13 cellular contexts compared by ENCODE assay signal in the genomic region with DNA sequence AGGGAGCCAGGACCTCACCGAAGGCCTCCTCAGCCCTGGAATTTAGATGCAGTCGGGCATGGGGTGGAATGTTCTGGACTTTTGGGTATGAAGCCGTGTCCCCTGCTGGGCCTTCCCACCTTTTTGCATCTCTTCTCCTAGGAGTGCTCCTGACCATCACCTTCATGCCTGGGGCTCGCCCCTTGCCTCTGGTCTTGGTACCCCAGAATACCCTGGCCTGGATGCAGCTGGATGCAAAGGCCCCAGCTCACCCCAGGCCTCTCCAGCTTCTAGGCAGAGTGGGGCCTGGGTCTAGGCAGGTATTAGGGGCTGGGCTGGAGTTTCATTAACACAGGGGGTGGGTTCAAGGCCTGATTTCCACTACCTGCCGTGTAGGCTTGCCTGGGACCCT. TPM values are rescaled to one million over a fixed set of nuclear protein-coding genes. Genes with fewer than 3 reads are reported as not detected.
DNase-seq lines count a peak whose midpoint lies in the region; ATAC-seq, FAIRE-seq and TF ChIP-seq lines count a peak whose summit lies in the region.
"Had no signal": no experiment of that assay in that cellular context is flagged by ENCODE, and none has a peak within 500 bp of the region (broad histone marks: within the 10 kb centered on the region; RNA-seq: fewer than 3 reads in every experiment).

No MANE protein-coding gene starts in this region.

- no peak for TF ChIP-seq POLR2A in esophagus squamous epithelium (IDR thresholded peaks at IDR 0.05)

- intact Hi-C loops in activated naive CD4-positive, alpha-beta T cell treated with anti-CD3 and anti-CD28 coated beads for 36 hours (cut with micrococcal nuclease) = no loop called here
- intact Hi-C loops in esophagus squamous epithelium (cut with DNase I) = no loop called here

- no peaks in the 10 kb centered on the region for H3K27me3 Mint-ChIP-seq in activated naive CD4-positive, alpha-beta T cell treated with anti-CD3 and anti-CD28 coated beads for 36 hours (ENCODE audit: low read depth)
- H3K27me3 Mint-ChIP-seq in type B pancreatic cell = no peaks in the 10 kb centered on the region

- H3K9me3 Mint-ChIP-seq in activated naive CD4-positive, alpha-beta T cell treated with anti-CD3 and anti-CD28 coated beads for 36 hours = no peaks in the 10 kb centered on the region
- no peaks in the 10 kb centered on the region for H3K9me3 Mint-ChIP-seq in activated naive CD4-positive, alpha-beta T cell treated with anti-CD3 and anti-CD28 coated beads, Interleukin-2, amount 50 U/mL, for 72 hours
- H3K9me3 Mint-ChIP-seq in type B pancreatic cell = no peaks in the 10 kb centered on the region

- FAIRE-seq in GM19239 (lab: Jason Lieb, UNC) = no peak
- FAIRE-seq: TTC549 had no signal

- H3K4me1 ChIP-seq in esophagus squamous epithelium = peaks cover 7 to 52% (median 29%) of the 10 kb centered on the region in 3 donors

- no peak for ATAC-seq in activated naive CD4-positive, alpha-beta T cell treated with anti-CD3 and anti-CD28 coated beads, Interleukin-2, amount 50 U/mL, for 72 hours
- no peak for ATAC-seq in omental fat pad (ENCODE audit: low FRiP score)
- no peak for ATAC-seq in GM21619 (IDR thresholded peaks at IDR 0.05; ENCODE audit: unreplicated experiment)
- ATAC-seq in HG02938 (IDR thresholded peaks at IDR 0.05; ENCODE audit: unreplicated experiment) = no peak

- no peaks in the 10 kb centered on the region for H3K9me3 ChIP-seq in esophagus squamous epithelium

- 47 to 84% methylated on average over 2 to 5 of the region's 5 CpGs for WGBS in esophagus squamous epithelium, 2 donors

- no peaks in the 10 kb centered on the region for H3K36me3 Mint-ChIP-seq in activated naive CD4-positive, alpha-beta T cell treated with anti-CD3 and anti-CD28 coated beads for 36 hours (ENCODE audit: low read depth)
- H3K36me3 Mint-ChIP-seq in activated naive CD4-positive, alpha-beta T cell treated with anti-CD3 and anti-CD28 coated beads, Interleukin-2, amount 50 U/mL, for 72 hours = no peaks in the 10 kb centered on the region
- no peaks in the 10 kb centered on the region for H3K36me3 Mint-ChIP-seq in type B pancreatic cell

- H3K27ac ChIP-seq in esophagus squamous epithelium = peak overlapping the region; percentile 30 to 82 (median 72)

- no peaks in the 10 kb centered on the region for H3K27me3 ChIP-seq in esophagus squamous epithelium

- peaks cover 0 to 39% (median 10%) of the 10 kb centered on the region in 3 donors for H3K36me3 ChIP-seq in esophagus squamous epithelium

- no peak overlapping the region for H3K4me3 Mint-ChIP-seq in activated naive CD4-positive, alpha-beta T cell treated with anti-CD3 and anti-CD28 coated beads for 36 hours
- H3K4me3 Mint-ChIP-seq in type B pancreatic cell = no peak overlapping the region
- H3K4me3 Mint-ChIP-seq: HFFc6 had no signal

- no peak overlapping the region for H3K27ac Mint-ChIP-seq in activated naive CD4-positive, alpha-beta T cell treated with anti-CD3 and anti-CD28 coated beads for 36 hours
- no peak overlapping the region for H3K27ac Mint-ChIP-seq in activated naive CD4-positive, alpha-beta T cell treated with anti-CD3 and anti-CD28 coated beads, Interleukin-2, amount 50 U/mL, for 72 hours
- no peak overlapping the region for H3K27ac Mint-ChIP-seq in type B pancreatic cell
- H3K27ac Mint-ChIP-seq: HFFc6 had no signal

- no peak overlapping the region for H3K4me3 ChIP-seq in esophagus squamous epithelium

- CTCF ChIA-PET in activated naive CD4-positive, alpha-beta T cell treated with anti-CD3 and anti-CD28 coated beads for 36 hours (lab: Charles Lee) = interaction anchor here (2.4 kb wide), 1 partner anchor 17 kb away, joined by 6 read pairs; no protein-coding TSS in a partner anchor

- no peak for TF ChIP-seq CTCF in esophagus squamous epithelium (IDR thresholded peaks at IDR 0.05)
- TF ChIP-seq CTCF in omental fat pad (IDR thresholded peaks at IDR 0.05) = no peak
- no peak for TF ChIP-seq CTCF in type B pancreatic cell (conservative IDR thresholded peaks at IDR 0.05)

- DNase-seq in activated naive CD4-positive, alpha-beta T cell treated with anti-CD3 and anti-CD28 coated beads for 36 hours = peak; percentile 1
- DNase-seq in activated naive CD4-positive, alpha-beta T cell treated with anti-CD3 and anti-CD28 coated beads, Interleukin-2, amount 50 U/mL, for 72 hours (ENCODE audit: low spot score in 2 of 2) = no peak
- DNase-seq in esophagus squamous epithelium (lab: John Stamatoyannopoulos, UW) (no peak), omental fat pad (ENCODE audit: low spot score) (peak; percentile 12), type B pancreatic cell (ENCODE audit: extremely low spot score, unreplicated experiment) (peak; percentile 45), GM19239 (ENCODE audit: insufficient read length, low spot score) (no peak)
- DNase-seq: cortex of kidney, NCI-H2029 had no signal

- no peaks in the 10 kb centered on the region for H3K4me1 Mint-ChIP-seq in activated naive CD4-positive, alpha-beta T cell treated with anti-CD3 and anti-CD28 coated beads for 36 hours (ENCODE audit: low read depth)
- peaks cover 23% of the 10 kb centered on the region for H3K4me1 Mint-ChIP-seq in type B pancreatic cell (ENCODE audit: unreplicated experiment)

RNA-seq across cellular contexts. Expression of a gene that starts 9.9 kb away (rescaled TPM):
- total RNA-seq in activated naive CD4-positive, alpha-beta T cell treated with anti-CD3 and anti-CD28 coated beads for 36 hours = under 1 TPM; 0.25 to 0.48 TPM
- under 1 TPM in 1 of 2 donors, not detected in 1; 0.11 TPM for total RNA-seq in activated naive CD4-positive, alpha-beta T cell treated with anti-CD3 and anti-CD28 coated beads, Interleukin-2, amount 50 U/mL, for 72 hours
- total RNA-seq in esophagus squamous epithelium (100 to 1,000 TPM in 1 of 4 donors, 10 to 100 TPM in 3; 14.9 to 159 (median 44.7) TPM), omental fat pad (100 to 1,000 TPM; 291 to 685 (median 428) TPM), type B pancreatic cell (ENCODE audit: low replicate concordance) (1.7 and 6.0 TPM in 2 replicates)

RNA-seq across cellular contexts. Expression of a gene that starts 42.2 kb away (rescaled TPM):
- total RNA-seq in activated naive CD4-positive, alpha-beta T cell treated with anti-CD3 and anti-CD28 coated beads for 36 hours = not detected
- total RNA-seq in activated naive CD4-positive, alpha-beta T cell treated with anti-CD3 and anti-CD28 coated beads, Interleukin-2, amount 50 U/mL, for 72 hours = not detected
- total RNA-seq in esophagus squamous epithelium (not detected), omental fat pad (not detected), type B pancreatic cell (ENCODE audit: low replicate concordance) (not detected in 2 replicates)
- total RNA-seq: HFFc6, SK-MEL-5 had no signal

Comparison
In these comparisons a context has a peak if more than half of its experiments do, and no peak if none do; other contexts are left out.
1. DNase-seq: peak in activated naive CD4-positive, alpha-beta T cell treated with anti-CD3 and anti-CD28 coated beads for 36 hours (single experiment), omental fat pad (single experiment) and type B pancreatic cell (single experiment); none in activated naive CD4-positive, alpha-beta T cell treated with anti-CD3 and anti-CD28 coated beads, Interleukin-2, amount 50 U/mL, for 72 hours (0 of 2), esophagus squamous epithelium (single experiment) and GM19239 (single experiment).